ENCODE assay signal across 1 cellular context in genomic region chr16:85607796-85608514, GRCh38.
A peak's percentile ranks its signal among the peaks of the same experiment; 100 is the strongest.
TF ChIP-seq lines count a peak whose summit lies in the region.

No MANE protein-coding gene starts in this region.

TF ChIP-seq in K562, 482 proteins besides CTCF, POLR2A, EP300 and RAD21 (continues in another document):
- TF ChIP-seq WHSC1 (IDR thresholded peaks at IDR 0.05; ENCODE audit: low read length): no peak
- TF ChIP-seq ZBTB5 (IDR thresholded peaks at IDR 0.05): no peak
- TF ChIP-seq CBFA2T3 (IDR thresholded peaks at IDR 0.05): peak; percentile 26; the same call in 1 of the 2 replicates
- TF ChIP-seq HNRNPUL1 (IDR thresholded peaks at IDR 0.05; ENCODE audit: low read length): no peak
- TF ChIP-seq ETS1 (conservative IDR thresholded peaks at IDR 0.05; ENCODE audit: control insufficient read depth, low read depth, low read length): 0 out of 2 replicates have a peak, but pooled peaks have one; percentile 3
- TF ChIP-seq ZBTB33 (CRISPR knock-in tag; IDR thresholded peaks at IDR 0.05): 0 out of 2 replicates have a peak, but pooled peaks have one; percentile 1
- no peak for TF ChIP-seq ID3 (CRISPR knock-in tag; IDR thresholded peaks at IDR 0.05)
- no peak for TF ChIP-seq ID3 (tag; IDR thresholded peaks at IDR 0.05)
- TF ChIP-seq E2F3 (CRISPR knock-in tag; IDR thresholded peaks at IDR 0.05): no peak
- TF ChIP-seq HEY1 (CRISPR knock-in tag; IDR thresholded peaks at IDR 0.05; ENCODE audit: borderline replicate concordance): no peak
- TF ChIP-seq SMAD4 (CRISPR knock-in tag; conservative IDR thresholded peaks at IDR 0.05): no peak
- TF ChIP-seq CAMTA2 (CRISPR knock-in tag; conservative IDR thresholded peaks at IDR 0.05): no peak
- TF ChIP-seq ZSCAN32 (CRISPR knock-in tag; IDR thresholded peaks at IDR 0.05): 0 out of 2 replicates have a peak, but pooled peaks have one; percentile 13
- no peak for TF ChIP-seq DIDO1 (tag; IDR thresholded peaks at IDR 0.05; ENCODE audit: low read depth)
- no peak for TF ChIP-seq ZKSCAN3 (CRISPR knock-in tag; IDR thresholded peaks at IDR 0.05)
- TF ChIP-seq NR2C1 (IDR thresholded peaks at IDR 0.05): no peak
- no peak for TF ChIP-seq NR2C1 (tag; IDR thresholded peaks at IDR 0.05)
- no peak for TF ChIP-seq COPS2 (conservative IDR thresholded peaks at IDR 0.05)
- TF ChIP-seq MEIS2 (IDR thresholded peaks at IDR 0.05; ENCODE audit: partially characterized antibody): no peak
- no peak for TF ChIP-seq XRCC3 (IDR thresholded peaks at IDR 0.05)
- TF ChIP-seq ZBTB7A (IDR thresholded peaks at IDR 0.05; ENCODE audit: borderline replicate concordance, control insufficient read depth, low read depth, low read length): no peak
- no peak for TF ChIP-seq ZNF143 (CRISPR knock-in tag; IDR thresholded peaks at IDR 0.05)
- TF ChIP-seq LEF1 (IDR thresholded peaks at IDR 0.05): no peak
- TF ChIP-seq TRIM28 (IDR thresholded peaks at IDR 0.05): no peak
- TF ChIP-seq ZNF589 (CRISPR knock-in tag; IDR thresholded peaks at IDR 0.05; ENCODE audit: low read depth): no peak
- TF ChIP-seq RFX5 (IDR thresholded peaks at IDR 0.05; ENCODE audit: low read depth, low read length): no peak
- peak; percentile 16 for TF ChIP-seq RBM22 (IDR thresholded peaks at IDR 0.05; ENCODE audit: low read depth, low read length, poor library complexity, severe bottlenecking)
- no peak for TF ChIP-seq BACH1 (tag; IDR thresholded peaks at IDR 0.05)
- no peak for TF ChIP-seq BRF1 (IDR thresholded peaks at IDR 0.05; ENCODE audit: borderline replicate concordance, extremely low read depth, insufficient read length)
- no peak for TF ChIP-seq EGR1 (conservative IDR thresholded peaks at IDR 0.05)
- no peak for TF ChIP-seq HNRNPH1 (optimal IDR thresholded peaks at IDR 0.05; ENCODE audit: low read depth, low read length)
- TF ChIP-seq ZNF76 (CRISPR knock-in tag; IDR thresholded peaks at IDR 0.05; ENCODE audit: borderline replicate concordance): no peak
- no peak for TF ChIP-seq ZBTB2 (IDR thresholded peaks at IDR 0.05)
- no peak for TF ChIP-seq ZNF77 (CRISPR knock-in tag; IDR thresholded peaks at IDR 0.05)
- no peak for TF ChIP-seq U2AF1 (optimal IDR thresholded peaks at IDR 0.05; ENCODE audit: low read depth, low read length)
- no peak; the same call in 1 of the 2 replicates for TF ChIP-seq ZFX (CRISPR knock-in tag; IDR thresholded peaks at IDR 0.05)
- no peak for TF ChIP-seq ATF4 (CRISPR knock-in tag; IDR thresholded peaks at IDR 0.05)
- no peak for TF ChIP-seq NEUROD1 (IDR thresholded peaks at IDR 0.05; ENCODE audit: borderline replicate concordance, low read depth, low read length, partially characterized antibody)
- no peak for TF ChIP-seq ZNF280A (IDR thresholded peaks at IDR 0.05; ENCODE audit: low read depth, partially characterized antibody)
- no peak for TF ChIP-seq BCLAF1 (IDR thresholded peaks at IDR 0.05; ENCODE audit: borderline replicate concordance in 1 of 2, control insufficient read depth in 1 of 2, low read depth in 2 of 2, low read length in 1 of 2)
- TF ChIP-seq POLR2AphosphoS2 (IDR thresholded peaks at IDR 0.05; ENCODE audit: low read length): no peak
- TF ChIP-seq SLC30A9 (CRISPR knock-in tag; IDR thresholded peaks at IDR 0.05): no peak
- no peak for TF ChIP-seq ZBTB17 (CRISPR knock-in tag; IDR thresholded peaks at IDR 0.05)
- peak; percentile 54; the same call in 1 of the 2 replicates for TF ChIP-seq POLR2G (IDR thresholded peaks at IDR 0.05; ENCODE audit: low read depth, low read length)
- TF ChIP-seq HDAC1 (IDR thresholded peaks at IDR 0.05): 0 out of 4 replicates have a peak, but pooled peaks of 1 of the 2 experiments have one; percentile 3
- no peak for TF ChIP-seq POLR2H (tag; IDR thresholded peaks at IDR 0.05; ENCODE audit: low read depth)
- no peak for TF ChIP-seq HDAC8 (tag; IDR thresholded peaks at IDR 0.05)
- TF ChIP-seq E2F1 (CRISPR knock-in tag; IDR thresholded peaks at IDR 0.05): no peak
- TF ChIP-seq PTTG1 (tag; IDR thresholded peaks at IDR 0.05; ENCODE audit: low read depth): no peak
- no peak for TF ChIP-seq GATAD2B (IDR thresholded peaks at IDR 0.05; ENCODE audit: borderline replicate concordance)
- TF ChIP-seq KDM4B (IDR thresholded peaks at IDR 0.05; ENCODE audit: borderline replicate concordance in 2 of 2, low read depth in 1 of 2): 0 out of 4 replicates have a peak, but pooled peaks of 1 of the 2 experiments have one; percentile 27
- no peak for TF ChIP-seq ZBTB11 (CRISPR knock-in tag; IDR thresholded peaks at IDR 0.05)
- peak; percentile 24; the same call in 1 of the 2 replicates for TF ChIP-seq POLR2AphosphoS5 (IDR thresholded peaks at IDR 0.05; ENCODE audit: control insufficient read depth, insufficient read depth, low read depth, low read length)
- no peak for TF ChIP-seq FOXK1 (CRISPR knock-in tag; IDR thresholded peaks at IDR 0.05; ENCODE audit: borderline replicate concordance)
